8 cellular contexts compared by ENCODE assay signal in the genomic region with DNA sequence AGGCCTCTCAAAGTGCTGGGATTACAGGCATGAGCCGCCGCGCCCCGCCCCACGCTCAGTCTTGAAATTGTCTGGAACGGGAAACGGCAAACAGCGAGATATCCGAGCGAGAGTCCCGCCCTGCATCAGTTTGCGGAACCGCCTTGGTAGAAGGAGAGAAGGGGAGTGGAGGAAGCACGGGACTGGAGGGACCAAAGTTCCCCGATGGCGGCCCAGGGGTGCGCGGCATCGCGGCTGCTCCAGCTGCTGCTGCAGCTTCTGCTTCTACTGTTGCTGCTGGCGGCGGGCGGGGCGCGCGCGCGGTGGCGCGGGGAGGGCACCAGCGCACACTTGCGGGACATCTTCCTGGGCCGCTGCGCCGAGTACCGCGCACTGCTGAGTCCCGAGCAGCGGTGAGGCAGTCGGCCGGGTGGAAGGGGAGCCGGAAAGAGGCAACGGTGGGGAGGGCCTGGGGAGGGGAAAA. TPM values are rescaled to one million over a fixed set of nuclear protein-coding genes. Genes with fewer than 3 reads are reported as not detected.
DNase-seq lines count a peak whose midpoint lies in the region; ATAC-seq lines count a peak whose summit lies in the region.

A gene with protein sequence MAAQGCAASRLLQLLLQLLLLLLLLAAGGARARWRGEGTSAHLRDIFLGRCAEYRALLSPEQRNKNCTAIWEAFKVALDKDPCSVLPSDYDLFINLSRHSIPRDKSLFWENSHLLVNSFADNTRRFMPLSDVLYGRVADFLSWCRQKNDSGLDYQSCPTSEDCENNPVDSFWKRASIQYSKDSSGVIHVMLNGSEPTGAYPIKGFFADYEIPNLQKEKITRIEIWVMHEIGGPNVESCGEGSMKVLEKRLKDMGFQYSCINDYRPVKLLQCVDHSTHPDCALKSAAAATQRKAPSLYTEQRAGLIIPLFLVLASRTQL (plus strand): TSS at position 125 of the 463 bp plus-strand sequence. CDS start 80 bp downstream, at position 205.

- CTCF ChIA-PET in activated CD4-positive, alpha-beta T cell treated with anti-CD3 and anti-CD28 coated beads for 36 hours (lab: Charles Lee), result no interaction called here

- peak within 1 kb of the TSS; percentile 75 for H3K4me3 Mint-ChIP-seq in activated CD4-positive, alpha-beta T cell treated with anti-CD3 and anti-CD28 coated beads for 36 hours

- H3K4me1 Mint-ChIP-seq in activated CD4-positive, alpha-beta T cell treated with anti-CD3 and anti-CD28 coated beads for 36 hours, result peaks cover 4% of the 10 kb centered on the region

- H3K9me3 Mint-ChIP-seq in activated CD4-positive, alpha-beta T cell treated with anti-CD3 and anti-CD28 coated beads for 36 hours (ENCODE audit: low read depth), result no peaks in the 10 kb centered on the region

- peaks cover 10% of the 10 kb centered on the region for H3K27me3 Mint-ChIP-seq in activated CD4-positive, alpha-beta T cell treated with anti-CD3 and anti-CD28 coated beads for 36 hours

- peak; percentile 78 for ATAC-seq in GM18511 (IDR thresholded peaks at IDR 0.05; ENCODE audit: unreplicated experiment)
- ATAC-seq in HG03460 (IDR thresholded peaks at IDR 0.05; ENCODE audit: unreplicated experiment), result peak; percentile 67
- ATAC-seq in activated CD4-positive, alpha-beta T cell treated with anti-CD3 and anti-CD28 coated beads for 36 hours, result peak; percentile 82
- ATAC-seq in left lobe of liver, result peak; percentile 6

- POLR2A ChIA-PET in activated CD4-positive, alpha-beta T cell treated with anti-CD3 and anti-CD28 coated beads for 36 hours (lab: Charles Lee), result no interaction called here

- H3K27ac Mint-ChIP-seq in activated CD4-positive, alpha-beta T cell treated with anti-CD3 and anti-CD28 coated beads for 36 hours, result peak within 1 kb of the TSS; percentile 44

- H3K36me3 Mint-ChIP-seq in activated CD4-positive, alpha-beta T cell treated with anti-CD3 and anti-CD28 coated beads for 36 hours (ENCODE audit: low read depth), result no peaks in the 10 kb centered on the region

- DNase-seq in activated CD4-positive, alpha-beta T cell treated with anti-CD3 and anti-CD28 coated beads for 36 hours, result peak; percentile 70
- DNase-seq in cortex of kidney (lab: John Stamatoyannopoulos, UW), result peak; percentile 16
- peak; percentile 69 for DNase-seq in left lobe of liver (ENCODE audit: low spot score)
- peak; percentile 8 to 41 (median 16) for DNase-seq in stimulated activated CD4-positive, alpha-beta T cell treated with anti-CD3 and anti-CD28 coated beads, TNF-alpha, amount 100 ng/mL, for 24 hours (ENCODE audit: low read depth in 3 of 3)
- no peak for DNase-seq in NCI-H446 (lab: John Stamatoyannopoulos, UW)
- no peak for DNase-seq in NCI-H1436 (lab: John Stamatoyannopoulos, UW)

- intact Hi-C loops in activated CD4-positive, alpha-beta T cell treated with anti-CD3 and anti-CD28 coated beads for 36 hours (cut with DNase I, micrococcal nuclease), result loop anchor here in 1 of 2 experiments (2.0 kb wide), 1 partner anchor 20 kb away; no protein-coding TSS in a partner anchor

RNA-seq across cellular contexts. Expression of the gene that starts here (rescaled TPM):
- under 1 TPM; 0.47 to 0.66 TPM for total RNA-seq in activated CD4-positive, alpha-beta T cell treated with anti-CD3 and anti-CD28 coated beads for 36 hours
- total RNA-seq in left lobe of liver, result 3.7 TPM

Comparison
In these comparisons a context has a peak if more than half of its experiments do, and no peak if none do; other contexts are left out.
1. Peak in DNase-seq and ATAC-seq in activated CD4-positive, alpha-beta T cell treated with anti-CD3 and anti-CD28 coated beads for 36 hours; RNA of the gene not detected or under 1 TPM.
2. ATAC-seq: peak in every context shown above with its lines; median percentile 82 in activated CD4-positive, alpha-beta T cell treated with anti-CD3 and anti-CD28 coated beads for 36 hours; 78 in GM18511; 67 in HG03460; 6 in left lobe of liver.
3. DNase-seq: peak in cortex of kidney (single experiment), left lobe of liver (single experiment) and stimulated activated CD4-positive, alpha-beta T cell treated with anti-CD3 and anti-CD28 coated beads, TNF-alpha, amount 100 ng/mL, for 24 hours (3 of 3); none in NCI-H446 (0 of 2) and NCI-H1436 (single experiment).